Comparison of ENCODE assay signal across 21 cellular contexts in genomic region chr7:12137283-12137682, GRCh38.
DNase-seq lines count a peak whose midpoint lies in the region; ATAC-seq and TF ChIP-seq lines count a peak whose summit lies in the region.
"Had no signal": no experiment of that assay in that cellular context is flagged by ENCODE, and none has a peak within 500 bp of the region (broad histone marks: within the 10 kb centered on the region; RNA-seq: fewer than 3 reads in every experiment).

No MANE protein-coding gene starts in this region.

- no peak overlapping the region for H3K4me3 ChIP-seq in SK-N-SH (ENCODE audit: low read depth in 2 of 2, low read length in 1 of 2)
- no peak overlapping the region for H3K4me3 ChIP-seq in PC-3 (ENCODE audit: low read length)
- H3K4me3 ChIP-seq: GM12878, SJSA1 had no signal

- no peak for TF ChIP-seq EP300 in SK-N-SH (IDR thresholded peaks at IDR 0.05; ENCODE audit: borderline replicate concordance in 1 of 2, low read depth in 1 of 2, low read length in 1 of 2)

- no peaks in the 10 kb centered on the region for H3K27me3 ChIP-seq in SK-N-SH (ENCODE audit: insufficient read depth)
- H3K27me3 ChIP-seq in PC-3 (ENCODE audit: low read length): no peaks in the 10 kb centered on the region
- H3K27me3 ChIP-seq: SJSA1 had no signal

- H3F3A ChIP-seq in SK-N-SH (replicated peaks; ENCODE audit: insufficient read depth): no peaks in the 10 kb centered on the region
- no peaks in the 10 kb centered on the region for H3F3A ChIP-seq in PC-3 (ENCODE audit: low read length, unreplicated experiment)

- TF ChIP-seq CTCF in SK-N-SH (IDR thresholded peaks at IDR 0.05) (no peak), PC-3 (conservative IDR thresholded peaks at IDR 0.05; ENCODE audit: low read depth, low read length) (no peak)

- H3K9me3 ChIP-seq in SK-N-SH (no peaks in the 10 kb centered on the region), PC-3 (ENCODE audit: low read length) (no peaks in the 10 kb centered on the region)
- H3K9me3 ChIP-seq: SJSA1 had no signal

- no peaks in the 10 kb centered on the region for H4K20me1 ChIP-seq in SK-N-SH (ENCODE audit: insufficient read depth)
- H4K20me1 ChIP-seq in PC-3 (ENCODE audit: low read length): no peaks in the 10 kb centered on the region

- TF ChIP-seq RAD21 in SK-N-SH (IDR thresholded peaks at IDR 0.05; ENCODE audit: low read length): no peak

- intact Hi-C loops in PC-3 (cut with micrococcal nuclease): no loop called here

- H3K4me1 ChIP-seq in SK-N-SH (ENCODE audit: control insufficient read depth in 1 of 2, insufficient read depth in 2 of 2, low read depth in 1 of 2, low read length in 1 of 2) (no peaks in the 10 kb centered on the region), PC-3 (ENCODE audit: insufficient read depth, low read length) (peaks cover 9% of the 10 kb centered on the region; the same call in 1 of the 2 replicates)
- H3K4me1 ChIP-seq: SJSA1 had no signal

- H3K4me2 ChIP-seq in SK-N-SH (no peak overlapping the region), PC-3 (ENCODE audit: low read length) (peak overlapping the region; percentile 20; the same call in 1 of the 2 replicates)

- CTCF ChIA-PET in SK-N-SH (lab: Yijun Ruan, JAX): interaction anchor here (1.0 to 3.1 kb wide), 6 partner anchors 17 to 38 kb away, joined by 3 to 11 read pairs (median 4); no protein-coding TSS in a partner anchor
- CTCF ChIA-PET in PC-3 (lab: Charles Lee): interaction anchor here (0.6 kb wide), 1 partner anchor 154 kb away, joined by 3 read pairs; no protein-coding TSS in a partner anchor

- BruUV-seq in PC-3 (replicated peaks; lab: Mats Ljungman, UMichigan): no TSS peak

- H3K36me3 ChIP-seq in SK-N-SH (replicated peaks in 1 of 2; ENCODE audit: control insufficient read depth in 1 of 2, insufficient read depth in 2 of 2, low read length in 1 of 2): no peaks in the 10 kb centered on the region
- H3K36me3 ChIP-seq in PC-3 (ENCODE audit: low read depth, low read length): no peaks in the 10 kb centered on the region
- H3K36me3 ChIP-seq: SJSA1 had no signal

- POLR2A ChIA-PET in SK-N-SH (lab: Yijun Ruan, JAX): interaction anchor here (1.1 kb wide), 1 partner anchor 74 kb away, joined by 4 read pairs; the partner anchor contains the start of gene TMEM106B
- POLR2A ChIA-PET in PC-3 (lab: Charles Lee; ENCODE audit: unreplicated experiment): interaction anchor here (0.6 to 0.8 kb wide), 2 partner anchors 83 to 1077 kb away, joined by 6 to 7 read pairs; no protein-coding TSS in a partner anchor

- ATAC-seq in SK-N-SH treated with all-trans-retinoic acid at 6 μM for 48 hours (no peak), PC-3 (peak; percentile 85), GM18861 (IDR thresholded peaks at IDR 0.05; ENCODE audit: unreplicated experiment) (no peak), HG03159 (IDR thresholded peaks at IDR 0.05; ENCODE audit: unreplicated experiment) (no peak), HG03571 (IDR thresholded peaks at IDR 0.05; ENCODE audit: unreplicated experiment) (no peak)
- ATAC-seq: GM12878 had no signal

- H3K27ac ChIP-seq in SK-N-SH (ENCODE audit: low read depth in 2 of 2, low read length in 1 of 2) (no peak overlapping the region), PC-3 (ENCODE audit: low read length) (no peak overlapping the region)
- H3K27ac ChIP-seq: SJSA1 had no signal

- 19% methylated on average over 1 of the region's 1 CpG for WGBS in SK-N-SH (ENCODE audit: low lambda C conversion rate)

- H3K9me2 ChIP-seq in SK-N-SH (no peaks in the 10 kb centered on the region), PC-3 (replicated peaks; ENCODE audit: low read length) (no peaks in the 10 kb centered on the region)

- no peak for DNase-seq in SK-N-SH
- peak; percentile 37 for DNase-seq in PC-3
- peak; percentile 44 for DNase-seq in iris pigment epithelial cell (ENCODE audit: low read depth)
- no peak for DNase-seq in SKM-1 (lab: John Stamatoyannopoulos, UW; ENCODE audit: unreplicated experiment)
- DNase-seq: 8988T; Calu3; CD4-positive, alpha-beta memory T cell; DMS79; GDM1; NCI-H1048; NCI-H1436 treated with DMSO at 0.1 percent for 48 hours; NCI-H2029 treated with DMSO at 0.1 percent for 48 hours; NCI-H2171 treated with DMSO at 0.1 percent for 48 hours; NCI-H446 treated with DMSO at 0.1 percent for 48 hours; NK-92 treated with Interleukin-12 subunit alpha and Interleukin-12 subunit beta, amount 100 ng/mL, for 24 hours had no signal

- H2AFZ ChIP-seq in SK-N-SH (ENCODE audit: low read depth): no peak overlapping the region
- H2AFZ ChIP-seq in PC-3 (ENCODE audit: low read length): no peak overlapping the region

- H3K9ac ChIP-seq in SK-N-SH (no peak overlapping the region), PC-3 (ENCODE audit: low read length) (no peak overlapping the region)

- H3K79me2 ChIP-seq in SK-N-SH (ENCODE audit: insufficient read depth) (no peaks in the 10 kb centered on the region), PC-3 (ENCODE audit: low read length) (no peaks in the 10 kb centered on the region)

TF ChIP-seq in SK-N-SH treated with all-trans-retinoic acid at 6 μM for 48 hours, 23 proteins besides CTCF, POLR2A, EP300 and RAD21:
- no peak for TF ChIP-seq ZNF8 (CRISPR knock-in tag; IDR thresholded peaks at IDR 0.05)
- TF ChIP-seq ISL1 (CRISPR knock-in tag; IDR thresholded peaks at IDR 0.05): 0 out of 2 replicates have a peak, but pooled peaks have one; percentile 42
- 0 out of 2 replicates have a peak, but pooled peaks have one; percentile 51 for TF ChIP-seq ZFP3 (CRISPR knock-in tag; IDR thresholded peaks at IDR 0.05)
- TF ChIP-seq SNAI2 (CRISPR knock-in tag; IDR thresholded peaks at IDR 0.05): no peak

TF ChIP-seq in SK-N-SH, 30 proteins besides CTCF, POLR2A, EP300 and RAD21:
- TF ChIP-seq GABPA (IDR thresholded peaks at IDR 0.05; ENCODE audit: low read depth) (no peak), PBX3 (IDR thresholded peaks at IDR 0.05) (no peak), FOXJ3 (CRISPR knock-in tag; IDR thresholded peaks at IDR 0.05) (no peak), MEF2A (IDR thresholded peaks at IDR 0.05; ENCODE audit: borderline replicate concordance, low read depth) (no peak), MXI1 (IDR thresholded peaks at IDR 0.05; ENCODE audit: low read depth, low read length) (no peak), RCOR1 (IDR thresholded peaks at IDR 0.05; ENCODE audit: low read length) (no peak), TEAD4 (IDR thresholded peaks at IDR 0.05; ENCODE audit: borderline replicate concordance, insufficient read depth) (no peak), IRF3 (IDR thresholded peaks at IDR 0.05; ENCODE audit: low read depth, low read length) (no peak), TCF12 (IDR thresholded peaks at IDR 0.05) (no peak), RXRA (IDR thresholded peaks at IDR 0.05; ENCODE audit: borderline replicate concordance, low read depth) (no peak), RFX5 (IDR thresholded peaks at IDR 0.05; ENCODE audit: low read length) (no peak), SIN3A (IDR thresholded peaks at IDR 0.05; ENCODE audit: borderline replicate concordance, low read depth, low read length) (no peak), USF1 (IDR thresholded peaks at IDR 0.05; ENCODE audit: borderline replicate concordance, low read depth) (no peak)
TF ChIP-seq in SK-N-SH: peak in this region for 0.

Comparison
In these comparisons a context has a peak if more than half of its experiments do, and no peak if none do; other contexts are left out.
1. DNase-seq: peak in PC-3 (single experiment) and iris pigment epithelial cell (single experiment); none in SK-N-SH (single experiment) and SKM-1 (single experiment).